Comparison of ENCODE assay signal across 16 cellular contexts in the genomic region with DNA sequence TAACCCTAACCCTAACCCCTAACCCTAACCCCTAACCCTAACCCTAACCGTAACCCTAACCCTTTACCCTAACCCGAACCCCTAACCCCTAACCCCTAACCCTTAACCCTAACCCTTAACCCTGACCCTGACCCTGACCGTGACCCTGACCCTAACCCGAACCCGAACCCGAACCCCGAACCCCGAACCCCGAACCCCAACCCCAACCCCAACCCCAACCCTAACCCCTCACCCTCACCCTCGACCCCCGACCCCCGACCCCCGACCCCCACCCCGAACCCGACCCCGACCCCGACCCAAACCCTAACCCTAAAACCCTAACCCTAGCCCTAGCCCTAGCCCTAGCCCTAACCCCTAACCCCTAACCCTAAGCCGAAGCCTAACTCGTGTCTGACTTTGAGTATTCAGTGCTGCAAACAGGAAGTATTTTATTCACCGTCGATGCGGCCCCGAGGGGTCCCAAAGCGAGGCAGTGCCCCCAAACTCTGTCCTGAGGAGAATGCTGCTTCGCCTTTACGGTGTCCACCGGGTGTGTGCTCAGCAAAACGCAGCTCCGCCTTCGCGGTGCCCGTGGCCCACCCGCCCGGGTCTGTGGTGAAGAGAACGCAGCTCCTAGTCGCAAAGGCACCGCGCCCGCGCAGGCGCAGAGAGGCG. TPM values are rescaled to one million over a fixed set of nuclear protein-coding genes. Genes with fewer than 3 reads are reported as not detected.
DNase-seq lines count a peak whose midpoint lies in the region; ATAC-seq, FAIRE-seq and TF ChIP-seq lines count a peak whose summit lies in the region.
"Had no signal": no experiment of that assay in that cellular context is flagged by ENCODE, and none has a peak within 500 bp of the region (broad histone marks: within the 10 kb centered on the region; RNA-seq: fewer than 3 reads in every experiment).

No MANE protein-coding gene starts in this region.

- H3K9me1 ChIP-seq in endothelial cell of umbilical vein (replicated peaks; ENCODE audit: control insufficient read depth, extremely low read depth, insufficient read depth, low read length), result no peaks in the 10 kb centered on the region

- no peaks in the 10 kb centered on the region for H3K36me3 Mint-ChIP-seq in progenitor cell of endocrine pancreas (ENCODE audit: insufficient read depth)

- no peak overlapping the region for H3K9ac ChIP-seq in endothelial cell of umbilical vein (replicated peaks; ENCODE audit: extremely low read depth, insufficient read depth, low read length)
- H3K9ac ChIP-seq: KMS-11 had no signal

- H3K4me3 Mint-ChIP-seq in progenitor cell of endocrine pancreas (ENCODE audit: low read depth), result no peak overlapping the region

- no peak overlapping the region for H3K4me2 ChIP-seq in endothelial cell of umbilical vein (ENCODE audit: insufficient read depth, low read length)
- H3K4me2 ChIP-seq: KMS-11 had no signal

- no peaks in the 10 kb centered on the region for H3K79me2 ChIP-seq in endothelial cell of umbilical vein (ENCODE audit: control insufficient read depth, insufficient read depth, low read length)

- H3K27me3 Mint-ChIP-seq in progenitor cell of endocrine pancreas, result peaks cover 9% of the 10 kb centered on the region

- FAIRE-seq in endothelial cell of umbilical vein (lab: Jason Lieb, UNC), result no peak

- dilution Hi-C loops in endothelial cell of umbilical vein (cut with MboI; ENCODE audit: extremely low pct_ligation_motif_present, low sequenced_read_pairs), result no loop called here

- no peak overlapping the region for H3K27ac ChIP-seq in endothelial cell of umbilical vein (ENCODE audit: insufficient read depth, low read depth, low read length)
- H3K27ac ChIP-seq in lower lobe of right lung, result no peak overlapping the region
- H3K27ac ChIP-seq in aorta (ENCODE audit: low read depth in 1 of 2, low read length in 2 of 2), result no peak overlapping the region
- H3K27ac ChIP-seq: KMS-11 had no signal

- intact Hi-C loops in endothelial cell of umbilical vein (cut with micrococcal nuclease) (no loop called here), lower lobe of right lung (cut with DNase I) (no loop called here), aorta (cut with DNase I) (no loop called here)

- H2AFZ ChIP-seq in endothelial cell of umbilical vein (ENCODE audit: low read depth, low read length), result no peak overlapping the region

- no peaks in the 10 kb centered on the region for H3K4me1 ChIP-seq in endothelial cell of umbilical vein (ENCODE audit: control insufficient read depth, extremely low read depth, insufficient read depth, low read length)
- no peaks in the 10 kb centered on the region for H3K4me1 ChIP-seq in lower lobe of right lung
- H3K4me1 ChIP-seq in aorta (ENCODE audit: control insufficient read depth in 1 of 2, insufficient read depth in 2 of 2, low read length in 2 of 2), result no peaks in the 10 kb centered on the region

- 75 to 79% methylated on average over 37 to 42 of the region's 42 CpGs for WGBS in aorta, 2 donors

- H3K4me1 Mint-ChIP-seq in progenitor cell of endocrine pancreas (ENCODE audit: low read depth), result peaks cover 9% of the 10 kb centered on the region

- H3K9me3 Mint-ChIP-seq in progenitor cell of endocrine pancreas (ENCODE audit: low read depth), result peaks cover 3% of the 10 kb centered on the region

- DNase-seq in activated gamma-delta T cell (lab: John Stamatoyannopoulos, UW), result peak; percentile 20
- DNase-seq in activated gamma-delta T cell treated with Interleukin-2 at 50 U/mL for 16 hours, result no peak
- DNase-seq in endothelial cell of umbilical vein (ENCODE audit: low read depth, low spot score), result peak; percentile 1
- no peak for DNase-seq in lower lobe of right lung
- peak in 1 of 2 donors; percentile 58 for DNase-seq in aorta
- DNase-seq in iPS-NIHi11 (ENCODE audit: low spot score), result no peak
- no peak for DNase-seq in progenitor cell of endocrine pancreas (ENCODE audit: low spot score, unreplicated experiment)
- DNase-seq in COLO829 (ENCODE audit: low spot score), result no peak
- DNase-seq: activated T-cell treated with anti-CD3 and anti-CD28 coated beads, Interleukin-2, amount 50 U/mL, for 1 hour; amygdala; DMS79; effector CD4-positive, alpha-beta T cell; NCI-H187 treated with DMSO at 0.1 percent for 48 hours had no signal

- TF ChIP-seq POLR2A in endothelial cell of umbilical vein (IDR thresholded peaks at IDR 0.05; ENCODE audit: low read depth, low read length), result no peak

- H3K36me3 ChIP-seq in endothelial cell of umbilical vein (ENCODE audit: control insufficient read depth in 2 of 2, extremely low read depth in 1 of 2, insufficient read depth in 2 of 2, low read length in 2 of 2) (no peaks in the 10 kb centered on the region), lower lobe of right lung (no peaks in the 10 kb centered on the region), aorta (ENCODE audit: control insufficient read depth in 1 of 2, insufficient read depth in 2 of 2, low read length in 1 of 2) (no peaks in the 10 kb centered on the region)

- no peaks in the 10 kb centered on the region for H4K20me1 ChIP-seq in endothelial cell of umbilical vein (replicated peaks; ENCODE audit: control insufficient read depth, extremely low read depth, insufficient read depth, low read length)

- CTCF ChIA-PET in endothelial cell of umbilical vein (lab: Charles Lee), result no interaction called here

- peak; percentile 48 to 64 for ATAC-seq in lower lobe of right lung
- ATAC-seq in aorta (ENCODE audit: low FRiP score), result peak; percentile 65
- ATAC-seq: activated CD4-positive, CD25-positive, alpha-beta regulatory T cell treated with anti-CD3 and anti-CD28 coated beads, Interleukin-2, amount 50 U/mL, for 24 hours had no signal

- TF ChIP-seq CTCF in endothelial cell of umbilical vein (IDR thresholded peaks at IDR 0.05; ENCODE audit: extremely low read depth in 1 of 2, insufficient read depth in 1 of 2, low read depth in 1 of 2, low read length in 2 of 2), result no peak
- no peak for TF ChIP-seq CTCF in lower lobe of right lung (IDR thresholded peaks at IDR 0.05)
- no peak for TF ChIP-seq CTCF in progenitor cell of endocrine pancreas (IDR thresholded peaks at IDR 0.05; ENCODE audit: unreplicated experiment)

- H3K9me3 ChIP-seq in endothelial cell of umbilical vein (replicated peaks; ENCODE audit: control insufficient read depth, insufficient read depth, low read length) (no peaks in the 10 kb centered on the region), lower lobe of right lung (no peaks in the 10 kb centered on the region), aorta (ENCODE audit: control insufficient read depth, low read length) (no peaks in the 10 kb centered on the region)

- no peak overlapping the region for H3K27ac Mint-ChIP-seq in progenitor cell of endocrine pancreas

- BruUV-seq in endothelial cell of umbilical vein (replicated peaks; lab: Mats Ljungman, UMichigan), result no TSS peak

- POLR2A ChIA-PET in endothelial cell of umbilical vein (lab: Charles Lee), result no interaction called here

- no peak overlapping the region for H3K4me3 ChIP-seq in endothelial cell of umbilical vein (replicated peaks in 1 of 3; ENCODE audit: insufficient read depth in 1 of 3, low read depth in 1 of 3, low read length in 3 of 3)
- no peak overlapping the region for H3K4me3 ChIP-seq in lower lobe of right lung
- H3K4me3 ChIP-seq in aorta (ENCODE audit: low read length in 2 of 2), result no peak overlapping the region

- H3K27me3 ChIP-seq in endothelial cell of umbilical vein (ENCODE audit: control insufficient read depth in 2 of 2, insufficient read depth in 2 of 2, low read length in 2 of 2) (no peaks in the 10 kb centered on the region), lower lobe of right lung (ENCODE audit: low read depth) (no peaks in the 10 kb centered on the region), aorta (ENCODE audit: control insufficient read depth in 1 of 2, insufficient read depth in 2 of 2, low read length in 1 of 2) (no peaks in the 10 kb centered on the region)

TF ChIP-seq in endothelial cell of umbilical vein, 7 proteins besides CTCF, POLR2A, EP300 and RAD21:
- no peak for TF ChIP-seq POLR2AphosphoS5 (IDR thresholded peaks at IDR 0.05; ENCODE audit: insufficient read depth, low read depth, low read length)
- no peak for TF ChIP-seq MYC (IDR thresholded peaks at IDR 0.05; ENCODE audit: low read depth, low read length)
- no peak for TF ChIP-seq EZH2 (IDR thresholded peaks at IDR 0.05; ENCODE audit: borderline replicate concordance, low read depth, low read length, severe bottlenecking)
- TF ChIP-seq, protein P1, sequence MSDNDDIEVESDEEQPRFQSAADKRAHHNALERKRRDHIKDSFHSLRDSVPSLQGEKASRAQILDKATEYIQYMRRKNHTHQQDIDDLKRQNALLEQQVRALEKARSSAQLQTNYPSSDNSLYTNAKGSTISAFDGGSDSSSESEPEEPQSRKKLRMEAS (IDR thresholded peaks at IDR 0.05; ENCODE audit: insufficient read depth, insufficient read length), result no peak
- no peak for TF ChIP-seq GATA2 (IDR thresholded peaks at IDR 0.05; ENCODE audit: insufficient read depth, insufficient read length, low read depth, low read length)

RNA-seq across cellular contexts. Expression of gene FAM110C, which starts 36.0 kb away (rescaled TPM):
- total RNA-seq in endothelial cell of umbilical vein (not detected in 2 replicates), lower lobe of right lung (3.6 TPM), aorta (1 to 10 TPM; 3.3 to 3.4 TPM), progenitor cell of endocrine pancreas (4.2 and 5.1 TPM in 2 replicates)
- polyA plus RNA-seq in endothelial cell of umbilical vein (not detected in 2 replicates), aorta (1 to 10 TPM in 1 of 2 donors, under 1 TPM in 1; 1.00 to 4.5 TPM)
- polyA plus RNA-seq in endothelial cell of umbilical vein (2011; cell fraction: cytosol; rRNA removed), result not detected in 2 replicates
- not detected in 2 replicates for polyA plus RNA-seq in endothelial cell of umbilical vein (2011; cell fraction: nucleus; rRNA removed)
- not detected in 2 replicates for polyA plus RNA-seq in endothelial cell of umbilical vein (2012)
- not detected in 2 replicates for polyA minus RNA-seq in endothelial cell of umbilical vein
- 1.4 TPM for polyA minus RNA-seq in endothelial cell of umbilical vein (2011; cell fraction: cytosol; rRNA and poly(A)+ RNA removed)
- polyA minus RNA-seq in endothelial cell of umbilical vein (2011; cell fraction: nucleus; rRNA and poly(A)+ RNA removed), result not detected in 2 replicates
- total RNA-seq: glomerular endothelial cell had no signal

Comparison
In these comparisons a context has a peak if more than half of its experiments do, and no peak if none do; other contexts are left out.
1. DNase-seq: peak in activated gamma-delta T cell (single experiment) and endothelial cell of umbilical vein (single experiment); none in activated gamma-delta T cell treated with Interleukin-2 at 50 U/mL for 16 hours (single experiment), lower lobe of right lung (single experiment), iPS-NIHi11 (single experiment), progenitor cell of endocrine pancreas (single experiment) and COLO829 (single experiment).